Comparison of ENCODE assay signal across 21 cellular contexts in the genomic region with DNA sequence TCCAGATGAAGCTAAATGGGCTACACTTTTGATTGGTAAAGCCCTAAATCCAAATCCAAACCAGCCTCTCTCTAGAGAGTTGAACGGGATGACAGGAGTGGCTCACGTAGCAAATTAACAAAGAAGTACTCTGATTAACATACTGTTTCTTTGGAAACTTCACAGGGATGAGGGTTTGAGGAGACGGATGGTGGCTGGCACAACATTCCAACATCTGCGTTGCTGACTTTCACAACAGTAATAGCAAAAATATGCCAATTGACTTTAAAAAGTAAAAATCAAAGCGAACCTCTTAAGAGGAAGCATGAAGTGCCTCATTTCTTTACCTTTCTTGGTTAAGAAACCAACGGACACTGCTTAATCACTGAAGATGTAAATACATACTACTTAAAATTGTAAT.
"Had no signal": no experiment of that assay in that cellular context is flagged by ENCODE, and none has a peak within 500 bp of the region (broad histone marks: within the 10 kb centered on the region; RNA-seq: fewer than 3 reads in every experiment).

No MANE protein-coding gene starts in this region.

- DNase-seq: cortex of kidney; effector memory CD8-positive, alpha-beta T cell; erythroblast; esophagus squamous epithelium; hypothalamus; left ventricle myocardium superior; lower lobe of right lung; mucosa of descending colon; naive B cell; nucleus accumbens; right cardiac atrium; sigmoid colon; stimulated activated CD4-positive, alpha-beta T cell treated with anti-CD3 and anti-CD28 coated beads, Interleukin-2, amount 100 ng/mL, for 24 hours; stimulated activated CD4-positive, alpha-beta T cell treated with anti-CD3 and anti-CD28 coated beads, Interleukin-4, amount 100 ng/mL, for 24 hours; stimulated activated naive CD4-positive, alpha-beta T cell treated with Interleukin-2 at 50 U/mL for 16 hours; stomach; thyroid gland had no signal

- H3K4me1 ChIP-seq: esophagus squamous epithelium, lower lobe of right lung, prostate gland, sigmoid colon, stomach, thyroid gland had no signal

- H3K27ac ChIP-seq: esophagus squamous epithelium, lower lobe of right lung, prostate gland, sigmoid colon, stomach, thyroid gland had no signal

- H3K27me3 Mint-ChIP-seq: effector memory CD8-positive, alpha-beta T cell; naive B cell; type B pancreatic cell had no signal

- H3K4me3 Mint-ChIP-seq: effector memory CD8-positive, alpha-beta T cell; naive B cell; nephron; stimulated activated effector memory CD8-positive, alpha-beta T cell treated with anti-CD3 and anti-CD28 coated beads, Interleukin-12 subunit alpha, Interleukin-12 subunit beta, amount 100 ng/mL, for 72 hours; type B pancreatic cell had no signal

- H3K27me3 ChIP-seq: esophagus squamous epithelium, sigmoid colon, stomach, thyroid gland had no signal

- H3K9me3 Mint-ChIP-seq: nephron; stimulated activated effector memory CD8-positive, alpha-beta T cell treated with anti-CD3 and anti-CD28 coated beads, Interleukin-12 subunit alpha, Interleukin-12 subunit beta, amount 100 ng/mL, for 72 hours; type B pancreatic cell had no signal

- H3K36me3 ChIP-seq: prostate gland, thyroid gland had no signal

- ATAC-seq: effector memory CD8-positive, alpha-beta T cell; left ventricle myocardium superior; lower lobe of right lung; mucosa of descending colon; right cardiac atrium; stimulated activated effector memory CD8-positive, alpha-beta T cell treated with anti-CD3 and anti-CD28 coated beads, Interleukin-12 subunit alpha, Interleukin-12 subunit beta, amount 100 ng/mL, for 72 hours had no signal

- H3K4me1 Mint-ChIP-seq: naive B cell; stimulated activated effector memory CD8-positive, alpha-beta T cell treated with anti-CD3 and anti-CD28 coated beads, Interleukin-12 subunit alpha, Interleukin-12 subunit beta, amount 100 ng/mL, for 72 hours had no signal

- H3K9me3 ChIP-seq: esophagus squamous epithelium, lower lobe of right lung, mucosa of descending colon, prostate gland, sigmoid colon, stomach, thyroid gland had no signal

- H3K27ac Mint-ChIP-seq: effector memory CD8-positive, alpha-beta T cell; naive B cell; nephron; stimulated activated effector memory CD8-positive, alpha-beta T cell treated with anti-CD3 and anti-CD28 coated beads, Interleukin-12 subunit alpha, Interleukin-12 subunit beta, amount 100 ng/mL, for 72 hours; type B pancreatic cell had no signal

- H3K4me3 ChIP-seq: esophagus squamous epithelium, lower lobe of right lung, mucosa of descending colon, prostate gland, sigmoid colon, stomach, thyroid gland had no signal
